ENCODE assay signal across 21 cellular contexts in the genomic region with DNA sequence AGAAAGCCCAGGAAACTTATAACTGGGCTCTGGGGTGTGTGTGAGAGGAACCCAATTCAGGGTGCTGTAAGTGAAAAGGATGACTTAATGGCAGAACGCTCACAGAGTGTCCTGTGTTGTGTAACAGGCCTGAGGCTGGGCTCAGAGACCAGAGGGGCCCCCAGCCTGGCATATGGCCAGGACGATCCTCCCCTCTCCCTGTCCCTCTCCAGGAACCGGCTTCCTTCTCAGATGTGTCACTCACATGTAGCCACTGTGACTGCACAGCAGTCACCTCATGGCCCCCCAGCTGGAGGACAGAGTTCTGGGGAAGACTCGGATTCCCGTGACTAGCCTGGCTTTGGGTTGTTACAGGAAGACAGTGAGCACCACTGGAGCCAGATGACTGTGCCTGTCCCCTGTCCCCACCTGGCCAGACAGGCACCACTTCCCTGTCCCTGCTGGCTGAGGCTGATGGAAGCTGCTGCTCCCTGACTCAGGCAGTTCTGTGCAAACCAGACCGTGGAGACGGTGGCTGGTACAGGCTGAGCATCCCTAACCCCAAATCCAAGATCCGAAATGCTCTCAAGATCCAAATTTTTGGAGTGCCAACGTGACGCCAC.
DNase-seq lines count a peak whose midpoint lies in the region; ATAC-seq and TF ChIP-seq lines count a peak whose summit lies in the region.
"Had no signal": no experiment of that assay in that cellular context is flagged by ENCODE, and none has a peak within 500 bp of the region (broad histone marks: within the 10 kb centered on the region; RNA-seq: fewer than 3 reads in every experiment).

No MANE protein-coding gene starts in this region.

- H3K27ac Mint-ChIP-seq in WTC11, result peak overlapping the region; percentile 79
- H3K27ac Mint-ChIP-seq: neural progenitor cell; stimulated activated naive CD8-positive, alpha-beta T cell treated with anti-CD3 and anti-CD28 coated beads, Interleukin-15, amount 100 ng/mL, for 72 hours had no signal

- peak overlapping the region in 7 of 11 experiments; percentile 41 to 85 (median 78); a peak in 14 of 22 replicates for H3K27ac ChIP-seq in BLaER1 treated with 17β-estradiol and CSF1 and Interleukin-3, amounts not matched to agents 10 nM and 100 nM
- H3K27ac ChIP-seq in HUES6 (ENCODE audit: low read depth, low read length) (no peak overlapping the region), aorta (ENCODE audit: low read depth in 1 of 2, low read length in 2 of 2) (no peak overlapping the region)
- H3K27ac ChIP-seq: esophagus squamous epithelium, GM23248, neural progenitor cell, prostate gland, spleen, transverse colon had no signal

- DNase-seq in WTC11 (ENCODE audit: low spot score), result no peak
- peak; percentile 41 for DNase-seq in left kidney (ENCODE audit: low read depth, low spot score)
- no peak for DNase-seq in NAMALWA (ENCODE audit: low spot score)
- DNase-seq in aorta, result no peak
- DNase-seq: CD8-positive, alpha-beta memory T cell; cerebellar nuclear complex; effector memory CD4-positive, alpha-beta T cell; esophagus squamous epithelium; GM23248; NCI-H1417 treated with DMSO at 0.1 percent for 48 hours; NCI-H510A treated with DMSO at 0.1 percent for 48 hours; spleen; stimulated activated CD4-positive, alpha-beta T cell treated with anti-CD3 and anti-CD28 coated beads, Interleukin-4, amount 100 ng/mL, for 4 hours; stimulated activated naive CD8-positive, alpha-beta T cell treated with anti-CD3 and anti-CD28 coated beads, Interleukin-15, amount 100 ng/mL, for 72 hours; transverse colon had no signal

- peaks cover 15 to 39% (median 27%) of the 10 kb centered on the region in 10 experiments for H3K4me1 ChIP-seq in BLaER1 treated with 17β-estradiol and CSF1 and Interleukin-3, amounts not matched to agents 10 nM and 100 nM
- peaks cover 78% of the 10 kb centered on the region for H3K4me1 ChIP-seq in HUES6 (ENCODE audit: control insufficient read depth, insufficient read depth, low read length)
- H3K4me1 ChIP-seq in aorta (ENCODE audit: control insufficient read depth in 1 of 2, insufficient read depth in 2 of 2, low read length in 2 of 2), result no peaks in the 10 kb centered on the region
- H3K4me1 ChIP-seq: prostate gland had no signal

- no peaks in the 10 kb centered on the region for H3K9me3 ChIP-seq in BLaER1 treated with 17β-estradiol and CSF1 and Interleukin-3, amounts not matched to agents 10 nM and 100 nM (replicated peaks in 1 of 11)
- H3K9me3 ChIP-seq in HUES6 (ENCODE audit: control insufficient read depth, insufficient read depth, low read depth, low read length), result no peaks in the 10 kb centered on the region
- no peaks in the 10 kb centered on the region for H3K9me3 ChIP-seq in aorta (ENCODE audit: control insufficient read depth, low read length)
- H3K9me3 ChIP-seq: esophagus squamous epithelium, prostate gland, spleen, transverse colon had no signal

- intact Hi-C loops in aorta (cut with DNase I), result no loop called here

- peak overlapping the region in 10 of 11 experiments; percentile 7 to 74 (median 38); a peak in 15 of 22 replicates for H3K9ac ChIP-seq in BLaER1 treated with 17β-estradiol and CSF1 and Interleukin-3, amounts not matched to agents 10 nM and 100 nM
- H3K9ac ChIP-seq in HUES6 (ENCODE audit: low read length), result peak overlapping the region; percentile 10
- H3K9ac ChIP-seq: GM23248, neural progenitor cell had no signal

- H3K36me3 Mint-ChIP-seq in WTC11, result no peaks in the 10 kb centered on the region

- 74 to 81% methylated on average over 10 of the region's 10 CpGs for WGBS in aorta, 2 donors

- no peaks in the 10 kb centered on the region for H3K27me3 Mint-ChIP-seq in WTC11 (ENCODE audit: low read depth)
- H3K27me3 Mint-ChIP-seq: CD8-positive, alpha-beta memory T cell; stimulated activated naive CD8-positive, alpha-beta T cell treated with anti-CD3 and anti-CD28 coated beads, Interleukin-15, amount 100 ng/mL, for 72 hours had no signal

- H3K4me2 ChIP-seq in BLaER1 treated with 17β-estradiol and CSF1 and Interleukin-3, amounts not matched to agents 10 nM and 100 nM, result peak overlapping the region; percentile 35 to 83 (median 74); a peak in 21 of 22 replicates
- H3K4me2 ChIP-seq: neural progenitor cell had no signal

- no peak for TF ChIP-seq CTCF in WTC11 (IDR thresholded peaks at IDR 0.05)

- no peaks in the 10 kb centered on the region; a peak in 1 of 22 replicates for H4K20me1 ChIP-seq in BLaER1 treated with 17β-estradiol and CSF1 and Interleukin-3, amounts not matched to agents 10 nM and 100 nM

- CTCF ChIA-PET in WTC11 (lab: Charles Lee), result interaction anchor here (1.2 kb wide), 1 partner anchor 22 kb away, joined by 3 read pairs; no protein-coding TSS in a partner anchor

- no peak overlapping the region for H3K4me3 ChIP-seq in BLaER1 treated with 17β-estradiol and CSF1 and Interleukin-3, amounts not matched to agents 10 nM and 100 nM
- H3K4me3 ChIP-seq in HUES6 (ENCODE audit: low read depth, low read length), result no peak overlapping the region
- no peak overlapping the region for H3K4me3 ChIP-seq in aorta (ENCODE audit: low read length in 2 of 2)
- H3K4me3 ChIP-seq: esophagus squamous epithelium, GM23248, neural progenitor cell, prostate gland, spleen, transverse colon had no signal

- peaks cover 0 to 9% (median 0%) of the 10 kb centered on the region in 11 experiments; a peak in 3 of 22 replicates for H3K36me3 ChIP-seq in BLaER1 treated with 17β-estradiol and CSF1 and Interleukin-3, amounts not matched to agents 10 nM and 100 nM
- H3K36me3 ChIP-seq in HUES6 (ENCODE audit: control insufficient read depth, insufficient read depth, low read length) (no peaks in the 10 kb centered on the region), aorta (ENCODE audit: control insufficient read depth in 1 of 2, insufficient read depth in 2 of 2, low read length in 1 of 2) (no peaks in the 10 kb centered on the region)
- H3K36me3 ChIP-seq: neural progenitor cell, prostate gland, transverse colon had no signal

- H3K4me3 Mint-ChIP-seq in WTC11, result no peak overlapping the region
- H3K4me3 Mint-ChIP-seq: CD8-positive, alpha-beta memory T cell; neural progenitor cell; stimulated activated naive CD8-positive, alpha-beta T cell treated with anti-CD3 and anti-CD28 coated beads, Interleukin-15, amount 100 ng/mL, for 72 hours had no signal

- no peaks in the 10 kb centered on the region for H3K27me3 ChIP-seq in BLaER1 treated with 17β-estradiol and CSF1 and Interleukin-3, amounts not matched to agents 10 nM and 100 nM
- H3K27me3 ChIP-seq in HUES6 (ENCODE audit: control insufficient read depth, insufficient read depth, low read length) (no peaks in the 10 kb centered on the region), aorta (ENCODE audit: control insufficient read depth in 1 of 2, insufficient read depth in 2 of 2, low read length in 1 of 2) (no peaks in the 10 kb centered on the region)
- H3K27me3 ChIP-seq: esophagus squamous epithelium, neural progenitor cell, spleen, transverse colon had no signal

- peaks cover 85% of the 10 kb centered on the region for H3K4me1 Mint-ChIP-seq in WTC11
- H3K4me1 Mint-ChIP-seq: CD8-positive, alpha-beta memory T cell; stimulated activated naive CD8-positive, alpha-beta T cell treated with anti-CD3 and anti-CD28 coated beads, Interleukin-15, amount 100 ng/mL, for 72 hours had no signal

- ATAC-seq in WTC11, result no peak
- no peak for ATAC-seq in HG03342 (IDR thresholded peaks at IDR 0.05; ENCODE audit: unreplicated experiment)
- no peak for ATAC-seq in aorta (ENCODE audit: low FRiP score)
- ATAC-seq: left lobe of liver; stimulated activated naive CD8-positive, alpha-beta T cell treated with anti-CD3 and anti-CD28 coated beads, Interleukin-15, amount 100 ng/mL, for 72 hours had no signal

- no peaks in the 10 kb centered on the region for H3K9me3 Mint-ChIP-seq in WTC11
- H3K9me3 Mint-ChIP-seq: CD8-positive, alpha-beta memory T cell; neural progenitor cell; stimulated activated naive CD8-positive, alpha-beta T cell treated with anti-CD3 and anti-CD28 coated beads, Interleukin-15, amount 100 ng/mL, for 72 hours had no signal

- POLR2A ChIA-PET in WTC11 (lab: Charles Lee), result no interaction called here

TF ChIP-seq in WTC11, 78 proteins besides CTCF, POLR2A, EP300 and RAD21:
- TF ChIP-seq GABPB1 (CRISPR knock-in tag; IDR thresholded peaks at IDR 0.05) (peak; percentile 40; the same call in 1 of the 2 replicates), FOXK1 (CRISPR knock-in tag; IDR thresholded peaks at IDR 0.05) (no peak), ZNF512 (CRISPR knock-in tag; IDR thresholded peaks at IDR 0.05; ENCODE audit: borderline replicate concordance) (no peak)

Comparison
In these comparisons a context has a peak if more than half of its experiments do, and no peak if none do; other contexts are left out.
1. H3K27ac ChIP-seq: peak in BLaER1 treated with 17β-estradiol and CSF1 and Interleukin-3, amounts not matched to agents 10 nM and 100 nM (7 of 11); none in HUES6 (single experiment) and aorta (0 of 2).